ENCODE assay signal across 2 cellular contexts in genomic region chr5:34606101-34606500, GRCh38.
TF ChIP-seq lines count a peak whose summit lies in the region.

No MANE protein-coding gene starts in this region.

TF ChIP-seq in HEK293, 187 proteins besides CTCF, POLR2A, EP300 and RAD21:
- TF ChIP-seq, protein P1, sequence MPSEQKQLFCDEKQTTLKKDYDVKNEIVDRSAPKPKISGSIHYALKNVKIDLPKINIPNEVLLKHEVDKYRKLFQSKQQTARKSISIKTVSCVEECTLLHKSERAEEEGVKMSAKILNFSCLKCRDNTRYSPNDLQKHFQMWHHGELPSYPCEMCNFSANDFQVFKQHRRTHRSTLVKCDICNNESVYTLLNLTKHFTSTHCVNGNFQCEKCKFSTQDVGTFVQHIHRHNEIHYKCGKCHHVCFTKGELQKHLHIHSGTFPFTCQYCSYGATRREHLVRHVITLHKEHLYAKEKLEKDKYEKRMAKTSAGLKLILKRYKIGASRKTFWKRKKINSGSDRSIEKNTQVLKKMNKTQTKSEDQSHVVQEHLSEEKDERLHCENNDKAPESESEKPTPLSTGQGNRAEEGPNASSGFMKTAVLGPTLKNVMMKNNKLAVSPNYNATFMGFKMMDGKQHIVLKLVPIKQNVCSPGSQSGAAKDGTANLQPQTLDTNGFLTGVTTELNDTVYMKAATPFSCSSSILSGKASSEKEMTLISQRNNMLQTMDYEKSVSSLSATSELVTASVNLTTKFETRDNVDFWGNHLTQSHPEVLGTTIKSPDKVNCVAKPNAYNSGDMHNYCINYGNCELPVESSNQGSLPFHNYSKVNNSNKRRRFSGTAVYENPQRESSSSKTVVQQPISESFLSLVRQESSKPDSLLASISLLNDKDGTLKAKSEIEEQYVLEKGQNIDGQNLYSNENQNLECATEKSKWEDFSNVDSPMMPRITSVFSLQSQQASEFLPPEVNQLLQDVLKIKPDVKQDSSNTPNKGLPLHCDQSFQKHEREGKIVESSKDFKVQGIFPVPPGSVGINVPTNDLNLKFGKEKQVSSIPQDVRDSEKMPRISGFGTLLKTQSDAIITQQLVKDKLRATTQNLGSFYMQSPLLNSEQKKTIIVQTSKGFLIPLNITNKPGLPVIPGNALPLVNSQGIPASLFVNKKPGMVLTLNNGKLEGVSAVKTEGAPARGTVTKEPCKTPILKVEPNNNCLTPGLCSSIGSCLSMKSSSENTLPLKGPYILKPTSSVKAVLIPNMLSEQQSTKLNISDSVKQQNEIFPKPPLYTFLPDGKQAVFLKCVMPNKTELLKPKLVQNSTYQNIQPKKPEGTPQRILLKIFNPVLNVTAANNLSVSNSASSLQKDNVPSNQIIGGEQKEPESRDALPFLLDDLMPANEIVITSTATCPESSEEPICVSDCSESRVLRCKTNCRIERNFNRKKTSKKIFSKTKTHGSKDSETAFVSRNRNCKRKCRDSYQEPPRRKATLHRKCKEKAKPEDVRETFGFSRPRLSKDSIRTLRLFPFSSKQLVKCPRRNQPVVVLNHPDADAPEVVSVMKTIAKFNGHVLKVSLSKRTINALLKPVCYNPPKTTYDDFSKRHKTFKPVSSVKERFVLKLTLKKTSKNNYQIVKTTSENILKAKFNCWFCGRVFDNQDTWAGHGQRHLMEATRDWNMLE (tag by site-specific recombination; conservative IDR thresholded peaks at IDR 0.05; ENCODE audit: low read depth): no peak
- TF ChIP-seq ZNF548 (tag by site-specific recombination; IDR thresholded peaks at IDR 0.05): no peak
- peak; percentile 68 for TF ChIP-seq ZNF664 (tag by site-specific recombination; IDR thresholded peaks at IDR 0.05)

TF ChIP-seq in K562, 482 proteins besides CTCF, POLR2A, EP300 and RAD21:
- TF ChIP-seq SMC3 (conservative IDR thresholded peaks at IDR 0.05; ENCODE audit: insufficient read depth, low read depth, low read length): no peak
- no peak for TF ChIP-seq ZNF121 (CRISPR knock-in tag; conservative IDR thresholded peaks at IDR 0.05)
- peak; percentile 59; the same call in 1 of the 2 replicates for TF ChIP-seq ZNF316 (IDR thresholded peaks at IDR 0.05)
- TF ChIP-seq BCL6 (CRISPR knock-in tag; IDR thresholded peaks at IDR 0.05): no peak
- TF ChIP-seq, protein P2, sequence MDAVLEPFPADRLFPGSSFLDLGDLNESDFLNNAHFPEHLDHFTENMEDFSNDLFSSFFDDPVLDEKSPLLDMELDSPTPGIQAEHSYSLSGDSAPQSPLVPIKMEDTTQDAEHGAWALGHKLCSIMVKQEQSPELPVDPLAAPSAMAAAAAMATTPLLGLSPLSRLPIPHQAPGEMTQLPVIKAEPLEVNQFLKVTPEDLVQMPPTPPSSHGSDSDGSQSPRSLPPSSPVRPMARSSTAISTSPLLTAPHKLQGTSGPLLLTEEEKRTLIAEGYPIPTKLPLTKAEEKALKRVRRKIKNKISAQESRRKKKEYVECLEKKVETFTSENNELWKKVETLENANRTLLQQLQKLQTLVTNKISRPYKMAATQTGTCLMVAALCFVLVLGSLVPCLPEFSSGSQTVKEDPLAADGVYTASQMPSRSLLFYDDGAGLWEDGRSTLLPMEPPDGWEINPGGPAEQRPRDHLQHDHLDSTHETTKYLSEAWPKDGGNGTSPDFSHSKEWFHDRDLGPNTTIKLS (IDR thresholded peaks at IDR 0.05; ENCODE audit: borderline replicate concordance, low read depth): 0 out of 2 replicates have a peak, but pooled peaks have one; percentile 38
- peak; percentile 54; the same call in 1 of the 2 replicates for TF ChIP-seq MYC (IDR thresholded peaks at IDR 0.05; ENCODE audit: low read depth, low read length)
- TF ChIP-seq MYC (CRISPR knock-in tag; IDR thresholded peaks at IDR 0.05; ENCODE audit: borderline replicate concordance, low read depth): no peak
- TF ChIP-seq CEBPB (tag; IDR thresholded peaks at IDR 0.05): peak; percentile 90
- no peak for TF ChIP-seq GTF2F1 (IDR thresholded peaks at IDR 0.05; ENCODE audit: low read depth, low read length)
- peak; percentile 27 for TF ChIP-seq C11orf30 (IDR thresholded peaks at IDR 0.05; ENCODE audit: low read depth)
- TF ChIP-seq, protein P3, sequence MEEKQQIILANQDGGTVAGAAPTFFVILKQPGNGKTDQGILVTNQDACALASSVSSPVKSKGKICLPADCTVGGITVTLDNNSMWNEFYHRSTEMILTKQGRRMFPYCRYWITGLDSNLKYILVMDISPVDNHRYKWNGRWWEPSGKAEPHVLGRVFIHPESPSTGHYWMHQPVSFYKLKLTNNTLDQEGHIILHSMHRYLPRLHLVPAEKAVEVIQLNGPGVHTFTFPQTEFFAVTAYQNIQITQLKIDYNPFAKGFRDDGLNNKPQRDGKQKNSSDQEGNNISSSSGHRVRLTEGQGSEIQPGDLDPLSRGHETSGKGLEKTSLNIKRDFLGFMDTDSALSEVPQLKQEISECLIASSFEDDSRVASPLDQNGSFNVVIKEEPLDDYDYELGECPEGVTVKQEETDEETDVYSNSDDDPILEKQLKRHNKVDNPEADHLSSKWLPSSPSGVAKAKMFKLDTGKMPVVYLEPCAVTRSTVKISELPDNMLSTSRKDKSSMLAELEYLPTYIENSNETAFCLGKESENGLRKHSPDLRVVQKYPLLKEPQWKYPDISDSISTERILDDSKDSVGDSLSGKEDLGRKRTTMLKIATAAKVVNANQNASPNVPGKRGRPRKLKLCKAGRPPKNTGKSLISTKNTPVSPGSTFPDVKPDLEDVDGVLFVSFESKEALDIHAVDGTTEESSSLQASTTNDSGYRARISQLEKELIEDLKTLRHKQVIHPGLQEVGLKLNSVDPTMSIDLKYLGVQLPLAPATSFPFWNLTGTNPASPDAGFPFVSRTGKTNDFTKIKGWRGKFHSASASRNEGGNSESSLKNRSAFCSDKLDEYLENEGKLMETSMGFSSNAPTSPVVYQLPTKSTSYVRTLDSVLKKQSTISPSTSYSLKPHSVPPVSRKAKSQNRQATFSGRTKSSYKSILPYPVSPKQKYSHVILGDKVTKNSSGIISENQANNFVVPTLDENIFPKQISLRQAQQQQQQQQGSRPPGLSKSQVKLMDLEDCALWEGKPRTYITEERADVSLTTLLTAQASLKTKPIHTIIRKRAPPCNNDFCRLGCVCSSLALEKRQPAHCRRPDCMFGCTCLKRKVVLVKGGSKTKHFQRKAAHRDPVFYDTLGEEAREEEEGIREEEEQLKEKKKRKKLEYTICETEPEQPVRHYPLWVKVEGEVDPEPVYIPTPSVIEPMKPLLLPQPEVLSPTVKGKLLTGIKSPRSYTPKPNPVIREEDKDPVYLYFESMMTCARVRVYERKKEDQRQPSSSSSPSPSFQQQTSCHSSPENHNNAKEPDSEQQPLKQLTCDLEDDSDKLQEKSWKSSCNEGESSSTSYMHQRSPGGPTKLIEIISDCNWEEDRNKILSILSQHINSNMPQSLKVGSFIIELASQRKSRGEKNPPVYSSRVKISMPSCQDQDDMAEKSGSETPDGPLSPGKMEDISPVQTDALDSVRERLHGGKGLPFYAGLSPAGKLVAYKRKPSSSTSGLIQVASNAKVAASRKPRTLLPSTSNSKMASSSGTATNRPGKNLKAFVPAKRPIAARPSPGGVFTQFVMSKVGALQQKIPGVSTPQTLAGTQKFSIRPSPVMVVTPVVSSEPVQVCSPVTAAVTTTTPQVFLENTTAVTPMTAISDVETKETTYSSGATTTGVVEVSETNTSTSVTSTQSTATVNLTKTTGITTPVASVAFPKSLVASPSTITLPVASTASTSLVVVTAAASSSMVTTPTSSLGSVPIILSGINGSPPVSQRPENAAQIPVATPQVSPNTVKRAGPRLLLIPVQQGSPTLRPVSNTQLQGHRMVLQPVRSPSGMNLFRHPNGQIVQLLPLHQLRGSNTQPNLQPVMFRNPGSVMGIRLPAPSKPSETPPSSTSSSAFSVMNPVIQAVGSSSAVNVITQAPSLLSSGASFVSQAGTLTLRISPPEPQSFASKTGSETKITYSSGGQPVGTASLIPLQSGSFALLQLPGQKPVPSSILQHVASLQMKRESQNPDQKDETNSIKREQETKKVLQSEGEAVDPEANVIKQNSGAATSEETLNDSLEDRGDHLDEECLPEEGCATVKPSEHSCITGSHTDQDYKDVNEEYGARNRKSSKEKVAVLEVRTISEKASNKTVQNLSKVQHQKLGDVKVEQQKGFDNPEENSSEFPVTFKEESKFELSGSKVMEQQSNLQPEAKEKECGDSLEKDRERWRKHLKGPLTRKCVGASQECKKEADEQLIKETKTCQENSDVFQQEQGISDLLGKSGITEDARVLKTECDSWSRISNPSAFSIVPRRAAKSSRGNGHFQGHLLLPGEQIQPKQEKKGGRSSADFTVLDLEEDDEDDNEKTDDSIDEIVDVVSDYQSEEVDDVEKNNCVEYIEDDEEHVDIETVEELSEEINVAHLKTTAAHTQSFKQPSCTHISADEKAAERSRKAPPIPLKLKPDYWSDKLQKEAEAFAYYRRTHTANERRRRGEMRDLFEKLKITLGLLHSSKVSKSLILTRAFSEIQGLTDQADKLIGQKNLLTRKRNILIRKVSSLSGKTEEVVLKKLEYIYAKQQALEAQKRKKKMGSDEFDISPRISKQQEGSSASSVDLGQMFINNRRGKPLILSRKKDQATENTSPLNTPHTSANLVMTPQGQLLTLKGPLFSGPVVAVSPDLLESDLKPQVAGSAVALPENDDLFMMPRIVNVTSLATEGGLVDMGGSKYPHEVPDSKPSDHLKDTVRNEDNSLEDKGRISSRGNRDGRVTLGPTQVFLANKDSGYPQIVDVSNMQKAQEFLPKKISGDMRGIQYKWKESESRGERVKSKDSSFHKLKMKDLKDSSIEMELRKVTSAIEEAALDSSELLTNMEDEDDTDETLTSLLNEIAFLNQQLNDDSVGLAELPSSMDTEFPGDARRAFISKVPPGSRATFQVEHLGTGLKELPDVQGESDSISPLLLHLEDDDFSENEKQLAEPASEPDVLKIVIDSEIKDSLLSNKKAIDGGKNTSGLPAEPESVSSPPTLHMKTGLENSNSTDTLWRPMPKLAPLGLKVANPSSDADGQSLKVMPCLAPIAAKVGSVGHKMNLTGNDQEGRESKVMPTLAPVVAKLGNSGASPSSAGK (IDR thresholded peaks at IDR 0.05): peak; percentile 68
- TF ChIP-seq CEBPG (CRISPR knock-in tag; IDR thresholded peaks at IDR 0.05): no peak
- TF ChIP-seq CEBPG (tag; conservative IDR thresholded peaks at IDR 0.05 in 1 of 2, IDR thresholded peaks at IDR 0.05 in 1 of 2): peak; percentile 46 to 90; a peak in 3 of 4 replicates
- no peak for TF ChIP-seq ZBTB17 (CRISPR knock-in tag; IDR thresholded peaks at IDR 0.05)
- peak; percentile 80 for TF ChIP-seq L3MBTL2 (IDR thresholded peaks at IDR 0.05)
- TF ChIP-seq MAFG (tag; conservative IDR thresholded peaks at IDR 0.05): peak; percentile 28; the same call in 1 of the 2 replicates
- no peak for TF ChIP-seq ZNF431 (CRISPR knock-in tag; IDR thresholded peaks at IDR 0.05)
TF ChIP-seq in K562: peak in this region for 9.
